In the genomic region with DNA sequence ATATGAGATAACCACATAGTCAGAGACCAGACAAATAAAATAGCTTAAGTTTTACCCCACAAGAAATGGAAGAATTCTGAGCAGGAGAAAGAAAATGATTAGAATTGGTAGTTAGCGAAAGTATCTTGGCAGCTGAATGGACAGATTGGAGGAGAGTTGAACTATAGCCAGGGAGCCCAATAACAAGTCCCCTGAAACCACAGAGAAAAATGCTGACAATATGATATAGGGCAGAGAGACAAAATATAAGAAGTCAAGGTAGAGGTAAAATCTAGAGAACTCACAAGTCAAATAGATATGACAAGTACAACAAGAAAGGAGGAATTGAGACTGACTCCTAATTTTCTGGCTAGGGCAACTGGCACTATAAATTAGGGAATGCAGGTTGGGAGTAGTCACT, we compare ENCODE assay signal across 12 cellular contexts.
DNase-seq lines count a peak whose midpoint lies in the region; ATAC-seq, FAIRE-seq and TF ChIP-seq lines count a peak whose summit lies in the region.
"Had no signal": no experiment of that assay in that cellular context is flagged by ENCODE, and none has a peak within 500 bp of the region (broad histone marks: within the 10 kb centered on the region; RNA-seq: fewer than 3 reads in every experiment).

No MANE protein-coding gene starts in this region.

- no peaks in the 10 kb centered on the region for H3K9me3 ChIP-seq in K562 (replicated peaks; ENCODE audit: control insufficient read depth, insufficient read depth, low read depth, low read length)
- no peaks in the 10 kb centered on the region for H3K9me3 ChIP-seq in lower lobe of right lung
- H3K9me3 ChIP-seq in spleen = no peaks in the 10 kb centered on the region

- no peaks in the 10 kb centered on the region for H3K9me1 ChIP-seq in K562 (ENCODE audit: control insufficient read depth, insufficient read depth, low read length)

- H3K27ac ChIP-seq in K562 (ENCODE audit: extremely low read depth, low read depth, low read length) (no peak overlapping the region), lower lobe of right lung (peak overlapping the region; percentile 80), spleen (peak overlapping the region in 6 of 8 donors; percentile 70 to 81 (median 76))

- in situ Hi-C loops in G401 (cut with HindIII; ENCODE audit: low sequenced_read_pairs) (no loop called here), K562 (cut with MboI) (no loop called here)

- TF ChIP-seq POLR2A in K562 (conservative IDR thresholded peaks at IDR 0.05) = no peak
- no peak for TF ChIP-seq POLR2A in spleen (IDR thresholded peaks at IDR 0.05)

- POLR2A ChIA-PET in K562 (lab: Yijun Ruan, JAX) = no interaction called here

- intact Hi-C loops in K562 (cut with micrococcal nuclease) (no loop called here), lower lobe of right lung (cut with DNase I) (no loop called here), spleen (cut with DNase I; ENCODE audit: low total_unique reads) (no loop called here)

- FAIRE-seq in K562 (lab: Jason Lieb, UNC) (no peak), GM19239 (lab: Jason Lieb, UNC) (no peak)

- H3K36me3 ChIP-seq in K562 (ENCODE audit: control insufficient read depth, insufficient read depth, low read length) (no peaks in the 10 kb centered on the region), lower lobe of right lung (no peaks in the 10 kb centered on the region), spleen (peaks cover 0 to 6% (median 0%) of the 10 kb centered on the region in 6 donors)

- H3K4me3 ChIP-seq in K562 (no peak overlapping the region), lower lobe of right lung (no peak overlapping the region), spleen (no peak overlapping the region)

- no peaks in the 10 kb centered on the region for H3K79me2 ChIP-seq in K562 (ENCODE audit: control insufficient read depth, insufficient read depth, low read length)

- 73% methylated on average over 1 of the region's 1 CpG for WGBS in K562 (ENCODE audit: insufficient coverage, low coverage, missing lambda C conversion rate)
- 85 to 100% (median 95%) methylated on average over 1 of the region's 1 CpG for WGBS in spleen, 5 donors

- peaks cover 4% of the 10 kb centered on the region for H3K36me3 Mint-ChIP-seq in activated CD8-positive, alpha-beta memory T cell treated with anti-CD3 and anti-CD28 coated beads, Interleukin-2, amount 10 ng/mL, durations not matched to agents 7 days and 5 days

- H3K4me1 Mint-ChIP-seq in activated CD8-positive, alpha-beta memory T cell treated with anti-CD3 and anti-CD28 coated beads, Interleukin-2, amount 10 ng/mL, durations not matched to agents 7 days and 5 days = no peaks in the 10 kb centered on the region
- H3K4me1 Mint-ChIP-seq: activated CD4-positive, alpha-beta memory T cell treated with anti-CD3 and anti-CD28 coated beads, Interleukin-2, amount 10 ng/mL, durations not matched to agents 7 days and 5 days had no signal

- no peak for TF ChIP-seq EP300 in K562 (IDR thresholded peaks at IDR 0.05; ENCODE audit: low read length)

- H3K9ac ChIP-seq in K562 (ENCODE audit: insufficient read depth in 1 of 2, low read depth in 2 of 2, low read length in 2 of 2) = no peak overlapping the region

- H3K27ac Mint-ChIP-seq in activated CD8-positive, alpha-beta memory T cell treated with anti-CD3 and anti-CD28 coated beads, Interleukin-2, amount 10 ng/mL, durations not matched to agents 7 days and 5 days = no peak overlapping the region
- H3K27ac Mint-ChIP-seq: activated CD4-positive, alpha-beta memory T cell treated with anti-CD3 and anti-CD28 coated beads, Interleukin-2, amount 10 ng/mL, durations not matched to agents 7 days and 5 days; B cell had no signal

- DNase-seq in G401 (ENCODE audit: low spot score) (peak; percentile 30), K562 (ENCODE audit: extremely low read depth in 1 of 4, low spot score in 3 of 4) (no peak), lower lobe of right lung (no peak), spleen (no peak), GM19239 (ENCODE audit: insufficient read length, low spot score) (no peak)
- no peak for DNase-seq in activated CD8-positive, alpha-beta memory T cell treated with anti-CD3 and anti-CD28 coated beads, Interleukin-2, amount 10 ng/mL, durations not matched to agents 7 days and 5 days
- DNase-seq: activated CD4-positive, alpha-beta memory T cell treated with anti-CD3 and anti-CD28 coated beads, Interleukin-2, amount 10 ng/mL, durations not matched to agents 7 days and 5 days; activated naive CD4-positive, alpha-beta T cell; NCI-H2171 treated with DMSO at 0.1 percent for 48 hours had no signal

- no peak for TF ChIP-seq CTCF in K562 (IDR thresholded peaks at IDR 0.05 in 2 of 3, conservative IDR thresholded peaks at IDR 0.05 in 1 of 3; ENCODE audit: insufficient read depth in 2 of 3, low read depth in 1 of 3, low read length in 3 of 3)
- no peak for TF ChIP-seq CTCF in lower lobe of right lung (IDR thresholded peaks at IDR 0.05)
- no peak for TF ChIP-seq CTCF in spleen (IDR thresholded peaks at IDR 0.05 in 8 of 11, conservative IDR thresholded peaks at IDR 0.05 in 3 of 11)

- CTCF ChIA-PET in K562 (lab: Yijun Ruan, JAX; ENCODE audit: low intra/inter-chr PET ratio) = no interaction called here
- CTCF ChIA-PET in activated CD8-positive, alpha-beta memory T cell treated with anti-CD3 and anti-CD28 coated beads, Interleukin-2, amount 10 ng/mL, durations not matched to agents 7 days and 5 days (lab: Charles Lee) = interaction anchor here (0.7 kb wide), 1 partner anchor 135 kb away, joined by 3 read pairs; no protein-coding TSS in a partner anchor

- H3K9me3 Mint-ChIP-seq in activated CD8-positive, alpha-beta memory T cell treated with anti-CD3 and anti-CD28 coated beads, Interleukin-2, amount 10 ng/mL, durations not matched to agents 7 days and 5 days (ENCODE audit: low read depth) = no peaks in the 10 kb centered on the region
- H3K9me3 Mint-ChIP-seq: activated CD4-positive, alpha-beta memory T cell treated with anti-CD3 and anti-CD28 coated beads, Interleukin-2, amount 10 ng/mL, durations not matched to agents 7 days and 5 days had no signal

- no TSS peak for BruUV-seq in K562 (replicated peaks; lab: Mats Ljungman, UMichigan)

- TF ChIP-seq RAD21 in K562 (CRISPR knock-in tag; conservative IDR thresholded peaks at IDR 0.05 in 1 of 2, IDR thresholded peaks at IDR 0.05 in 1 of 2) = no peak

- H3K4me3 Mint-ChIP-seq in activated CD8-positive, alpha-beta memory T cell treated with anti-CD3 and anti-CD28 coated beads, Interleukin-2, amount 10 ng/mL, durations not matched to agents 7 days and 5 days = no peak overlapping the region
- H3K4me3 Mint-ChIP-seq: activated CD4-positive, alpha-beta memory T cell treated with anti-CD3 and anti-CD28 coated beads, Interleukin-2, amount 10 ng/mL, durations not matched to agents 7 days and 5 days; B cell had no signal

- H3K4me1 ChIP-seq in K562 (replicated peaks in 1 of 2; ENCODE audit: control insufficient read depth in 2 of 2, insufficient read depth in 2 of 2, low read length in 2 of 2) = no peaks in the 10 kb centered on the region; a peak in 1 of 5 replicates
- peaks cover 51% of the 10 kb centered on the region for H3K4me1 ChIP-seq in lower lobe of right lung
- peaks cover 9 to 76% (median 36%) of the 10 kb centered on the region in 6 donors for H3K4me1 ChIP-seq in spleen

- no peaks in the 10 kb centered on the region for H3K27me3 Mint-ChIP-seq in activated CD8-positive, alpha-beta memory T cell treated with anti-CD3 and anti-CD28 coated beads, Interleukin-2, amount 10 ng/mL, durations not matched to agents 7 days and 5 days
- H3K27me3 Mint-ChIP-seq: activated CD4-positive, alpha-beta memory T cell treated with anti-CD3 and anti-CD28 coated beads, Interleukin-2, amount 10 ng/mL, durations not matched to agents 7 days and 5 days; B cell had no signal

- H3K27me3 ChIP-seq in K562 (ENCODE audit: control insufficient read depth in 2 of 2, insufficient read depth in 2 of 2, low read length in 2 of 2) (no peaks in the 10 kb centered on the region), lower lobe of right lung (ENCODE audit: low read depth) (no peaks in the 10 kb centered on the region), spleen (replicated peaks in 1 of 7) (no peaks in the 10 kb centered on the region)

- no peak overlapping the region for H3K4me2 ChIP-seq in K562 (ENCODE audit: insufficient read depth, low read length)

- H4K20me1 ChIP-seq in K562 (replicated peaks; ENCODE audit: control insufficient read depth, insufficient read depth, low read length) = no peaks in the 10 kb centered on the region

- H2AFZ ChIP-seq in K562 (ENCODE audit: low read depth, low read length) = no peak overlapping the region

- no peak for ATAC-seq in K562
- ATAC-seq in lower lobe of right lung = no peak
- no peak for ATAC-seq in HG02623 (IDR thresholded peaks at IDR 0.05; ENCODE audit: unreplicated experiment)
- ATAC-seq in HG02938 (IDR thresholded peaks at IDR 0.05; ENCODE audit: unreplicated experiment) = no peak
- ATAC-seq in activated CD8-positive, alpha-beta memory T cell treated with anti-CD3 and anti-CD28 coated beads, Interleukin-2, amount 10 ng/mL, durations not matched to agents 7 days and 5 days = no peak

TF ChIP-seq in K562, 482 proteins besides CTCF, POLR2A, EP300 and RAD21 (continues in another document):
- no peak for TF ChIP-seq FOXJ2 (tag; IDR thresholded peaks at IDR 0.05)
- TF ChIP-seq ZNF551 (CRISPR knock-in tag; IDR thresholded peaks at IDR 0.05) = no peak
- peak; percentile 29; the same call in 1 of the 2 replicates for TF ChIP-seq MAFG (tag; conservative IDR thresholded peaks at IDR 0.05)
- TF ChIP-seq, protein P1, sequence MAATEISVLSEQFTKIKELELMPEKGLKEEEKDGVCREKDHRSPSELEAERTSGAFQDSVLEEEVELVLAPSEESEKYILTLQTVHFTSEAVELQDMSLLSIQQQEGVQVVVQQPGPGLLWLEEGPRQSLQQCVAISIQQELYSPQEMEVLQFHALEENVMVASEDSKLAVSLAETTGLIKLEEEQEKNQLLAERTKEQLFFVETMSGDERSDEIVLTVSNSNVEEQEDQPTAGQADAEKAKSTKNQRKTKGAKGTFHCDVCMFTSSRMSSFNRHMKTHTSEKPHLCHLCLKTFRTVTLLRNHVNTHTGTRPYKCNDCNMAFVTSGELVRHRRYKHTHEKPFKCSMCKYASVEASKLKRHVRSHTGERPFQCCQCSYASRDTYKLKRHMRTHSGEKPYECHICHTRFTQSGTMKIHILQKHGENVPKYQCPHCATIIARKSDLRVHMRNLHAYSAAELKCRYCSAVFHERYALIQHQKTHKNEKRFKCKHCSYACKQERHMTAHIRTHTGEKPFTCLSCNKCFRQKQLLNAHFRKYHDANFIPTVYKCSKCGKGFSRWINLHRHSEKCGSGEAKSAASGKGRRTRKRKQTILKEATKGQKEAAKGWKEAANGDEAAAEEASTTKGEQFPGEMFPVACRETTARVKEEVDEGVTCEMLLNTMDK (IDR thresholded peaks at IDR 0.05; ENCODE audit: borderline replicate concordance, insufficient read depth, low read depth, low read length, poor library complexity, severe bottlenecking) = no peak
